In the genomic region with DNA sequence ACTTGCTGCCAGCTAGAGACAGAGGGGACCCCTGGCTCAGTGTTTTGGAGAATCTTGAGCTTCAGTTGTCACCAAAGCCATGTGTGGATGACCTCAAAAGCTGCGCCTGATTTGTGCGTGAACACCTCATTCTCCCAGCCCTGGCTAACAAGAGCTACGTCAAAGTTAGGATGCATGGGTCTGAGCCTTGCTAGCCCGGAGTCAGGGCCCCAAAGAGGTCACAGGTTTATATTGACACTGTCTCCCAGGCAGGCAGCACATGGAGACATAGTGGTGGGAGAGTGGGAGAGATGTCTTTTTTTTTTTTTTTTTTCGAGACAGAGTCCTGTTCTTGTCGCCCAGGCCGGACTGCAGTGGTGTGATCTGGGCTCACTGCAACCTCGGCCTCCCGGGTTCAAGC, we compare ENCODE assay signal across 1 cellular context.
TF ChIP-seq lines count a peak whose summit lies in the region.

No MANE protein-coding gene starts in this region.

TF ChIP-seq in GM12878, 131 proteins besides CTCF, POLR2A, EP300 and RAD21 (continued from another document):
- TF ChIP-seq CREM (IDR thresholded peaks at IDR 0.05; ENCODE audit: low read depth), result peak; percentile 5; the same call in 1 of the 2 replicates
